In the genomic region with DNA sequence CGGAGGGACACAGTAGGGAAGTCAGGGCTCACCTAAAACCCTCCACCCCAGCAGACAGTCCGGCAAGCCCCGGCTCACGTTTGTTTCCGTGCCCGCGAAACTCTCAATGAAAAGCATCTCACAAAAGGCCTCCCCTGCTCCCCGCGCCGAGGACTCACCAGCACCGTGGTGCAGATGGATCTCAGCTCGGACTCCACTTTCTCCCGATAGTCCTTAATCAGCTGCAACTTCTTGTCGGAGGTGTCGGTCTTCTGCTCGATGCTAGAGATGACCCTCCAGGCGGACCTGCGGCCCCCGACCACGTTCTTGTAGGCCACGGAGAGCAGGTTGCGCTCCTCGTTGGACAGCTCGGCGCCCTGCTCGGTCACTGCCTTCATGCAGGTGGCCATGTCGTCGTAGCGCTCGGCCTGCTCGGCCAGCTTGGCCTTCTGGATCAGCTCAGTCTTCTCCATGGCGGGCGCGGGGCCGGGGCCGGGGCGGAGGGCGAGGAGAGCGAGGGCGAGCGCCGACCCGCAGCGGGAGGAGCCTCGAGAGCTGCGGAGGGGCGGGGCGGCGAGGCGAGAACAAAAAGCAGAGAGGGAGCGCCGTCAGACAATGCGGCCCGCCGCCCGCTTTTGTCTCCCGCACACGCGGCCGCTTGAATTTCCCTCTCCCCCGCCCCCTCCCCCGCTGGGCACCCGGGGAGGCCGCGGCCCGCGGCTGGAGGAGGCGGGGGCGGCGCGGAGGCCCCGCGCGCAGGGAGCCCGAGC, we compare ENCODE assay signal across 1 cellular context.
TF ChIP-seq lines count a peak whose summit lies in the region.

No MANE protein-coding gene starts in this region.

TF ChIP-seq in GM12878, 131 proteins besides CTCF, POLR2A, EP300 and RAD21 (continued from another document):
- TF ChIP-seq, protein P1, sequence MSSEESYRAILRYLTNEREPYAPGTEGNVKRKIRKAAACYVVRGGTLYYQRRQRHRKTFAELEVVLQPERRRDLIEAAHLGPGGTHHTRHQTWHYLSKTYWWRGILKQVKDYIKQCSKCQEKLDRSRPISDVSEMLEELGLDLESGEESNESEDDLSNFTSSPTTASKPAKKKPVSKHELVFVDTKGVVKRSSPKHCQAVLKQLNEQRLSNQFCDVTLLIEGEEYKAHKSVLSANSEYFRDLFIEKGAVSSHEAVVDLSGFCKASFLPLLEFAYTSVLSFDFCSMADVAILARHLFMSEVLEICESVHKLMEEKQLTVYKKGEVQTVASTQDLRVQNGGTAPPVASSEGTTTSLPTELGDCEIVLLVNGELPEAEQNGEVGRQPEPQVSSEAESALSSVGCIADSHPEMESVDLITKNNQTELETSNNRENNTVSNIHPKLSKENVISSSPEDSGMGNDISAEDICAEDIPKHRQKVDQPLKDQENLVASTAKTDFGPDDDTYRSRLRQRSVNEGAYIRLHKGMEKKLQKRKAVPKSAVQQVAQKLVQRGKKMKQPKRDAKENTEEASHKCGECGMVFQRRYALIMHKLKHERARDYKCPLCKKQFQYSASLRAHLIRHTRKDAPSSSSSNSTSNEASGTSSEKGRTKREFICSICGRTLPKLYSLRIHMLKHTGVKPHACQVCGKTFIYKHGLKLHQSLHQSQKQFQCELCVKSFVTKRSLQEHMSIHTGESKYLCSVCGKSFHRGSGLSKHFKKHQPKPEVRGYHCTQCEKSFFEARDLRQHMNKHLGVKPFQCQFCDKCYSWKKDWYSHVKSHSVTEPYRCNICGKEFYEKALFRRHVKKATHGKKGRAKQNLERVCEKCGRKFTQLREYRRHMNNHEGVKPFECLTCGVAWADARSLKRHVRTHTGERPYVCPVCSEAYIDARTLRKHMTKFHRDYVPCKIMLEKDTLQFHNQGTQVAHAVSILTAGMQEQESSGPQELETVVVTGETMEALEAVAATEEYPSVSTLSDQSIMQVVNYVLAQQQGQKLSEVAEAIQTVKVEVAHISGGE (CRISPR knock-in tag; IDR thresholded peaks at IDR 0.05) = no peak
- TF ChIP-seq SRF (IDR thresholded peaks at IDR 0.05; ENCODE audit: low read depth in 2 of 2, low read length in 2 of 2) = no peak
- no peak for TF ChIP-seq SPI1 (IDR thresholded peaks at IDR 0.05; ENCODE audit: borderline replicate concordance, insufficient read depth, low read depth, low read length)
- TF ChIP-seq CBFB (IDR thresholded peaks at IDR 0.05; ENCODE audit: low read depth) = no peak
- no peak for TF ChIP-seq MEF2B (IDR thresholded peaks at IDR 0.05; ENCODE audit: partially characterized antibody, poor library complexity, severe bottlenecking)
- TF ChIP-seq, protein P2, sequence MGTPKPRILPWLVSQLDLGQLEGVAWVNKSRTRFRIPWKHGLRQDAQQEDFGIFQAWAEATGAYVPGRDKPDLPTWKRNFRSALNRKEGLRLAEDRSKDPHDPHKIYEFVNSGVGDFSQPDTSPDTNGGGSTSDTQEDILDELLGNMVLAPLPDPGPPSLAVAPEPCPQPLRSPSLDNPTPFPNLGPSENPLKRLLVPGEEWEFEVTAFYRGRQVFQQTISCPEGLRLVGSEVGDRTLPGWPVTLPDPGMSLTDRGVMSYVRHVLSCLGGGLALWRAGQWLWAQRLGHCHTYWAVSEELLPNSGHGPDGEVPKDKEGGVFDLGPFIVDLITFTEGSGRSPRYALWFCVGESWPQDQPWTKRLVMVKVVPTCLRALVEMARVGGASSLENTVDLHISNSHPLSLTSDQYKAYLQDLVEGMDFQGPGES (IDR thresholded peaks at IDR 0.05) = no peak
- no peak for TF ChIP-seq BMI1 (IDR thresholded peaks at IDR 0.05; ENCODE audit: borderline replicate concordance)
- TF ChIP-seq, protein P3, sequence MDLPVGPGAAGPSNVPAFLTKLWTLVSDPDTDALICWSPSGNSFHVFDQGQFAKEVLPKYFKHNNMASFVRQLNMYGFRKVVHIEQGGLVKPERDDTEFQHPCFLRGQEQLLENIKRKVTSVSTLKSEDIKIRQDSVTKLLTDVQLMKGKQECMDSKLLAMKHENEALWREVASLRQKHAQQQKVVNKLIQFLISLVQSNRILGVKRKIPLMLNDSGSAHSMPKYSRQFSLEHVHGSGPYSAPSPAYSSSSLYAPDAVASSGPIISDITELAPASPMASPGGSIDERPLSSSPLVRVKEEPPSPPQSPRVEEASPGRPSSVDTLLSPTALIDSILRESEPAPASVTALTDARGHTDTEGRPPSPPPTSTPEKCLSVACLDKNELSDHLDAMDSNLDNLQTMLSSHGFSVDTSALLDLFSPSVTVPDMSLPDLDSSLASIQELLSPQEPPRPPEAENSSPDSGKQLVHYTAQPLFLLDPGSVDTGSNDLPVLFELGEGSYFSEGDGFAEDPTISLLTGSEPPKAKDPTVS (IDR thresholded peaks at IDR 0.05; ENCODE audit: low read depth, low read length) = no peak
- no peak for TF ChIP-seq TAF1 (IDR thresholded peaks at IDR 0.05; ENCODE audit: borderline replicate concordance, low read depth, low read length)
- TF ChIP-seq STAT3 (IDR thresholded peaks at IDR 0.05; ENCODE audit: low read depth, low read length) = no peak
- no peak for TF ChIP-seq SREBF1 (IDR thresholded peaks at IDR 0.05; ENCODE audit: low read length)
- TF ChIP-seq TCF12 (IDR thresholded peaks at IDR 0.05; ENCODE audit: low read depth, low read length) = no peak
- TF ChIP-seq MEF2A (IDR thresholded peaks at IDR 0.05; ENCODE audit: insufficient read depth, low read depth, low read length) = no peak
- TF ChIP-seq, protein P4, sequence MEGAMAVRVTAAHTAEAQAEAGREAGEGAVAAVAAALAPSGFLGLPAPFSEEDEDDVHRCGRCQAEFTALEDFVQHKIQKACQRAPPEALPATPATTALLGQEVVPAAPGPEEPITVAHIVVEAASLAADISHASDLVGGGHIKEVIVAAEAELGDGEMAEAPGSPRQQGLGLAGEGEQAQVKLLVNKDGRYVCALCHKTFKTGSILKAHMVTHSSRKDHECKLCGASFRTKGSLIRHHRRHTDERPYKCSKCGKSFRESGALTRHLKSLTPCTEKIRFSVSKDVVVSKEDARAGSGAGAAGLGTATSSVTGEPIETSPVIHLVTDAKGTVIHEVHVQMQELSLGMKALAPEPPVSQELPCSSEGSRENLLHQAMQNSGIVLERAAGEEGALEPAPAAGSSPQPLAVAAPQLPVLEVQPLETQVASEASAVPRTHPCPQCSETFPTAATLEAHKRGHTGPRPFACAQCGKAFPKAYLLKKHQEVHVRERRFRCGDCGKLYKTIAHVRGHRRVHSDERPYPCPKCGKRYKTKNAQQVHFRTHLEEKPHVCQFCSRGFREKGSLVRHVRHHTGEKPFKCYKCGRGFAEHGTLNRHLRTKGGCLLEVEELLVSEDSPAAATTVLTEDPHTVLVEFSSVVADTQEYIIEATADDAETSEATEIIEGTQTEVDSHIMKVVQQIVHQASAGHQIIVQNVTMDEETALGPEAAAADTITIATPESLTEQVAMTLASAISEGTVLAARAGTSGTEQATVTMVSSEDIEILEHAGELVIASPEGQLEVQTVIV (IDR thresholded peaks at IDR 0.05; ENCODE audit: borderline replicate concordance, partially characterized antibody) = no peak
- no peak for TF ChIP-seq ATF7 (IDR thresholded peaks at IDR 0.05; ENCODE audit: low read depth)
- no peak for TF ChIP-seq BCL11A (IDR thresholded peaks at IDR 0.05; ENCODE audit: low read depth, low read length)
